Comparison of ENCODE assay signal across 7 cellular contexts in the genomic region with DNA sequence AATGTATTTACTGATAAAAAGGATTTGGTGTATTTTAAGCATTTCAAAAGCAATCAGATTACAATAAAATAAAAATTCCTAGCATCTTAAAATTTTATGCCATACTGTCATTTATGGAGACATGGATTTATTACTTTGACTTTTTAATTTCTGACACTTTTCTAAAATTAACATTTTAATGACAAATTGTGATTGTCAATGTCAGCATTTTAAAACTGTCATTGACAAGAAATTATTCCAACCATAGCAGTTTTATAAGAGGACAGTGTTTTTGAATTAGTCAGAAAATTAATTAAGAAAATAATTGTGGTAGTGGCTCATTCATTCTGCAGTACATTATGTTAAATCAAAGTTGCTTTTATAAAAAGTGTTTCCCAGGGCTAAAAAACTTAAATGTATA.
"Had no signal": no experiment of that assay in that cellular context is flagged by ENCODE, and none has a peak within 500 bp of the region (broad histone marks: within the 10 kb centered on the region; RNA-seq: fewer than 3 reads in every experiment).

No MANE protein-coding gene starts in this region.

- H3K27ac ChIP-seq: GM23248 had no signal

- H2AFZ ChIP-seq: GM23248 had no signal

- H3K9ac ChIP-seq: GM23248 had no signal

- H3K4me3 ChIP-seq: GM23248, HAP-1 had no signal

- DNase-seq: GOT3, H7, HFFc6, KG1 had no signal

- ATAC-seq: HCT116 had no signal

- H3K4me1 ChIP-seq: HAP-1 had no signal

- H3K9me3 ChIP-seq: HAP-1 had no signal

- H3K36me3 ChIP-seq: HAP-1 had no signal
